In genomic region chr12:58509116-58509885, GRCh38 we compare ENCODE assay signal across 19 cellular contexts.
A peak's percentile ranks its signal among the peaks of the same experiment; 100 is the strongest.
DNase-seq lines count a peak whose midpoint lies in the region; FAIRE-seq and TF ChIP-seq lines count a peak whose summit lies in the region.
"Had no signal": no experiment of that assay in that cellular context is flagged by ENCODE, and none has a peak within 500 bp of the region (broad histone marks: within the 10 kb centered on the region; RNA-seq: fewer than 3 reads in every experiment).

No MANE protein-coding gene starts in this region.

- POLR2A ChIA-PET in RWPE1 (lab: Yijun Ruan, JAX; ENCODE audit: low non-redundant PET) = no interaction called here
- POLR2A ChIA-PET in H1 (lab: Charles Lee; ENCODE audit: partially characterized antibody) = no interaction called here

- no peak overlapping the region for H4K8ac ChIP-seq in H1 (ENCODE audit: extremely low read depth, insufficient read depth, low read length)

- H3K4me1 ChIP-seq in H1 (replicated peaks in 1 of 4; ENCODE audit: control insufficient read depth in 3 of 4, insufficient read depth in 4 of 4, low read length in 3 of 4) = no peaks in the 10 kb centered on the region
- H3K4me1 ChIP-seq: heart left ventricle, SJSA1, tibial artery had no signal

- WGBS in H1 (ENCODE audit: extremely low coverage in 1 of 2, insufficient coverage in 1 of 2, insufficient read length in 1 of 2, insufficient replicate concordance in 2 of 2, low coverage in 1 of 2, low lambda C conversion rate in 2 of 2, missing lambda C conversion rate in 1 of 2), 2 experiments = 89% methylated on average over 5 of the region's 5 CpGs; no CpG with 5 or more reads in 1 of the 2 experiments

- no peak overlapping the region for H2BK15ac ChIP-seq in H1 (ENCODE audit: low read length)

- H2BK12ac ChIP-seq in H1 (ENCODE audit: low read depth, low read length) = no peak overlapping the region

- DNase-seq in HCEC 1CT = peak; percentile 93
- DNase-seq in RWPE1 (ENCODE audit: low spot score) = peak; percentile 30
- DNase-seq in H1 (ENCODE audit: low read depth in 1 of 2, low spot score in 2 of 2) = no peak
- peak; percentile 75 for DNase-seq in non-pigmented ciliary epithelial cell (ENCODE audit: low read depth)
- no peak for DNase-seq in NCI-H2107 treated with DMSO at 0.1 percent for 48 hours (lab: John Stamatoyannopoulos, UW; ENCODE audit: unreplicated experiment)
- no peak for DNase-seq in Kasumi-1 (lab: John Stamatoyannopoulos, UW)
- DNase-seq in amniotic stem cell (lab: John Stamatoyannopoulos, UW) = no peak
- DNase-seq: activated naive CD8-positive, alpha-beta T cell treated with anti-CD3 and anti-CD28 coated beads, Interleukin-2, amount 10 ng/mL, durations not matched to agents 7 days and 5 days; activated T-cell treated with anti-CD3 and anti-CD28 coated beads, Interleukin-2, amount 50 U/mL, for 48 hours; CD4-positive, CD25-positive, alpha-beta regulatory T cell; cerebellar nuclear complex; heart left ventricle; kidney; NCI-H1417 treated with DMSO at 0.1 percent for 48 hours; NCI-H345; nucleus accumbens; stimulated activated CD4-positive, alpha-beta T cell treated with anti-CD3 and anti-CD28 coated beads, Interleukin-4, amount 100 ng/mL, for 4 hours; tibial artery had no signal

- no peaks in the 10 kb centered on the region for H3K79me1 ChIP-seq in H1 (ENCODE audit: low read depth, low read length)

- no peaks in the 10 kb centered on the region for H3K27me3 ChIP-seq in H1 (replicated peaks in 1 of 4; ENCODE audit: control insufficient read depth in 3 of 4, extremely low read depth in 1 of 4, insufficient read depth in 3 of 4, low read length in 3 of 4)
- H3K27me3 ChIP-seq: SJSA1, tibial artery had no signal

- H4K91ac ChIP-seq in H1 (replicated peaks; ENCODE audit: insufficient read length, low read length) = no peak overlapping the region

- H3K14ac ChIP-seq in H1 (ENCODE audit: insufficient read length) = no peak overlapping the region

- no peak overlapping the region for H2AK5ac ChIP-seq in H1 (ENCODE audit: low read depth, low read length)

- H2BK20ac ChIP-seq in H1 (ENCODE audit: low read length) = no peak overlapping the region

- TF ChIP-seq CTCF in RWPE1 (conservative IDR thresholded peaks at IDR 0.05; ENCODE audit: low read depth) = no peak
- TF ChIP-seq CTCF in H1 (IDR thresholded peaks at IDR 0.05; ENCODE audit: control extremely low read depth in 1 of 3, insufficient read depth in 1 of 3, low read depth in 1 of 3, low read length in 3 of 3) = no peak

- no peak overlapping the region for H3K4ac ChIP-seq in H1 (replicated peaks; ENCODE audit: insufficient read length, low read depth, low read length)

- no peaks in the 10 kb centered on the region; the same call in 1 of the 2 replicates for H3K23me2 ChIP-seq in H1 (ENCODE audit: low read depth, low read length)

- TF ChIP-seq EP300 in H1 (IDR thresholded peaks at IDR 0.05; ENCODE audit: borderline replicate concordance in 1 of 2, low read depth in 2 of 2, low read length in 2 of 2) = no peak

- 0 out of 2 replicates have a peak overlapping the region, but pooled peaks have one; percentile 10 for H2AFZ ChIP-seq in H1 (ENCODE audit: low read length)

- H4K5ac ChIP-seq in H1 (ENCODE audit: insufficient read length, low read depth, low read length) = no peak overlapping the region

- H3K4me3 ChIP-seq in H1 (ENCODE audit: extremely low read depth in 1 of 4, insufficient read depth in 2 of 4, low read depth in 3 of 4, low read length in 4 of 4) = no peak overlapping the region
- H3K4me3 ChIP-seq: heart left ventricle, SJSA1, tibial artery had no signal

- CTCF ChIA-PET in RWPE1 (lab: Yijun Ruan, JAX) = no interaction called here
- CTCF ChIA-PET in H1 (lab: Charles Lee; ENCODE audit: partially characterized antibody) = no interaction called here

- H3K27ac ChIP-seq in RWPE1 = no peak overlapping the region
- no peak overlapping the region for H3K27ac ChIP-seq in H1 (ENCODE audit: low read depth, low read length)
- H3K27ac ChIP-seq: heart left ventricle, SJSA1, tibial artery had no signal

- 0 out of 4 replicates have a peak, but pooled peaks cover 0 to 9% of the 10 kb centered on the region in 2 experiments for H3K9me3 ChIP-seq in H1 (ENCODE audit: insufficient read depth in 2 of 2, low read depth in 1 of 2, low read length in 1 of 2)
- H3K9me3 ChIP-seq: SJSA1 had no signal

- no peaks in the 10 kb centered on the region for H3K36me3 ChIP-seq in H1 (ENCODE audit: control insufficient read depth in 2 of 4, insufficient read depth in 4 of 4, low read length in 3 of 4)
- H3K36me3 ChIP-seq: heart left ventricle, SJSA1, tibial artery had no signal

- no peak overlapping the region for H3K23ac ChIP-seq in H1 (ENCODE audit: insufficient read length)

- TF ChIP-seq POLR2A in H1 (IDR thresholded peaks at IDR 0.05; ENCODE audit: control extremely low read depth in 1 of 2, low read depth in 2 of 2, low read length in 2 of 2) = no peak

- no peak overlapping the region for H2BK120ac ChIP-seq in H1 (replicated peaks; ENCODE audit: low read depth, low read length)

- H2BK5ac ChIP-seq in H1 (ENCODE audit: low read depth, low read length) = no peak overlapping the region

- no peaks in the 10 kb centered on the region for H4K20me1 ChIP-seq in H1 (replicated peaks in 1 of 2; ENCODE audit: control insufficient read depth in 1 of 2, insufficient read depth in 2 of 2, low read length in 2 of 2)

- H3K9ac ChIP-seq in H1 (replicated peaks in 1 of 4; ENCODE audit: extremely low read depth in 1 of 4, low read depth in 3 of 4, low read length in 3 of 4) = no peak overlapping the region

- no peak overlapping the region for H3K56ac ChIP-seq in H1 (replicated peaks; ENCODE audit: insufficient read length, low read depth, low read length)

- no peak for FAIRE-seq in H1 (lab: Jason Lieb, UNC)
- FAIRE-seq: kidney had no signal

- no peak overlapping the region for H3K18ac ChIP-seq in H1 (ENCODE audit: extremely low read depth, low read length)

- TF ChIP-seq RAD21 in H1 (IDR thresholded peaks at IDR 0.05 in 1 of 2, conservative IDR thresholded peaks at IDR 0.05 in 1 of 2; ENCODE audit: low read depth in 2 of 2, low read length in 2 of 2) = no peak

- no peaks in the 10 kb centered on the region for H3K79me2 ChIP-seq in H1 (ENCODE audit: control insufficient read depth in 1 of 2, insufficient read depth in 2 of 2, low read length in 2 of 2)

- H3K4me2 ChIP-seq in H1 (ENCODE audit: insufficient read depth in 1 of 2, low read depth in 2 of 2, low read length in 2 of 2) = no peak overlapping the region

TF ChIP-seq in H1, 55 proteins besides CTCF, POLR2A, EP300 and RAD21:
- TF ChIP-seq ATF3 (IDR thresholded peaks at IDR 0.05; ENCODE audit: insufficient read depth, low read depth, low read length) = no peak
- TF ChIP-seq GABPA (IDR thresholded peaks at IDR 0.05; ENCODE audit: borderline replicate concordance, insufficient read depth, low read length) = no peak
- TF ChIP-seq SIX5 (IDR thresholded peaks at IDR 0.05; ENCODE audit: low read depth, low read length) = no peak
- no peak for TF ChIP-seq SRF (IDR thresholded peaks at IDR 0.05; ENCODE audit: low read depth, low read length)
- no peak for TF ChIP-seq TEAD4 (IDR thresholded peaks at IDR 0.05; ENCODE audit: low read depth, low read length)

Comparison
In these comparisons a context has a peak if more than half of its experiments do, and no peak if none do; other contexts are left out.
1. DNase-seq: peak in HCEC 1CT (single experiment), RWPE1 (single experiment) and non-pigmented ciliary epithelial cell (single experiment); none in H1 (0 of 2), NCI-H2107 treated with DMSO at 0.1 percent for 48 hours (single experiment), Kasumi-1 (0 of 2) and amniotic stem cell (single experiment).